ENCODE assay signal across 6 cellular contexts in the genomic region with DNA sequence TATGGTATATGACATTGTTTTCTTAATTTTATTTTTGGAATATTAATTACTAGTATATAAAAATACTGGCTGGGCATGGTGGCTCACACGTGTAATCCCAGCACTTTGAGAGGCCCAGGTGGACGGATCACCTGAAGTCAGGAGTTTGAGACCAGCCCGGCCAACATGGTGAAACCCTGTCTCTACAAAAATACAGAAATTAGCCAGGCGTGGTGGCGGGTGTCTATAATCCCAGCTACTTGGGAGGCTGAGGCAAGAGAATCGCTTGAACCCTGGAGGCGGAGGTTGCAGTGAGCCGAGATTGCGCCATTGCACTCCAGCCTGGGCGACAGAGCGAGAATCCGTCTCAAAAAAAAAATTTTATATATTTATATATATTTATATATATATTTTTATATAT. TPM values are rescaled to one million over a fixed set of nuclear protein-coding genes. Genes with fewer than 3 reads are reported as not detected.
A peak's percentile ranks its signal among the peaks of the same experiment; 100 is the strongest.
DNase-seq lines count a peak whose midpoint lies in the region; ATAC-seq and TF ChIP-seq lines count a peak whose summit lies in the region.
"Not testable (repeated sequence)": the region's sequence is repeated elsewhere in the genome, so short reads cannot be mapped to it uniquely, and the experiment has no call there.

No MANE protein-coding gene starts in this region.

- H3K27me3 ChIP-seq in RWPE2 (ENCODE audit: insufficient read depth, poor library complexity, severe bottlenecking); SU-DHL-6 (ENCODE audit: low read length); adrenal gland; sigmoid colon: not testable (repeated sequence)

- H3K4me3 ChIP-seq in RWPE2 (ENCODE audit: severe bottlenecking); SU-DHL-6 (ENCODE audit: insufficient read depth, low read length, poor library complexity, severe bottlenecking); adrenal gland; sigmoid colon: not testable (repeated sequence)

- peaks cover 42% of the 10 kb centered on the region for H3K36me3 ChIP-seq in RWPE2 (ENCODE audit: low read depth)
- peaks cover 15% of the 10 kb centered on the region; the same call in 1 of the 2 replicates for H3K36me3 ChIP-seq in SU-DHL-6 (ENCODE audit: low read length)
- not testable (repeated sequence) for H3K36me3 ChIP-seq in adrenal gland (replicated peaks in 1 of 2)
- peaks cover 1 to 24% (median 5%) of the 10 kb centered on the region in 4 donors for H3K36me3 ChIP-seq in sigmoid colon

- not testable (repeated sequence) for H4K20me1 ChIP-seq in SU-DHL-6 (ENCODE audit: low read depth, low read length)

- intact Hi-C loops in adrenal gland (cut with DNase I); sigmoid colon (cut with DNase I): not testable (repeated sequence)

- not testable (repeated sequence) for TF ChIP-seq CTCF in RWPE2 (IDR thresholded peaks at IDR 0.05; ENCODE audit: poor library complexity, severe bottlenecking); SU-DHL-6 (IDR thresholded peaks at IDR 0.05; ENCODE audit: insufficient read depth, low read length, poor library complexity, severe bottlenecking); adrenal gland (IDR thresholded peaks at IDR 0.05); sigmoid colon (IDR thresholded peaks at IDR 0.05)

- WGBS in adrenal gland, 4 donors = 95 to 98% (median 96%) methylated on average over 12 of the region's 12 CpGs
- 97 to 98% methylated on average over 12 of the region's 12 CpGs for WGBS in sigmoid colon, 2 donors

- not testable (repeated sequence) for H3K27ac ChIP-seq in RWPE2 (ENCODE audit: poor library complexity, severe bottlenecking); adrenal gland; sigmoid colon
- H3K27ac ChIP-seq in SU-DHL-6 (ENCODE audit: low read depth, low read length) = peak overlapping the region; percentile 11; the same call in 1 of the 2 replicates

- not testable (repeated sequence) for H3K79me2 ChIP-seq in SU-DHL-6 (ENCODE audit: insufficient read depth, low read length)

- H3K9ac ChIP-seq in SU-DHL-6 (ENCODE audit: low read length) = not testable (repeated sequence)

- H3K9me3 Mint-ChIP-seq in activated naive CD4-positive, alpha-beta T cell treated with anti-CD3 and anti-CD28 coated beads, Interleukin-2, amount 10 ng/mL, durations not matched to agents 7 days and 5 days = not testable (repeated sequence)

- not testable (repeated sequence) for H3K27me3 Mint-ChIP-seq in activated naive CD4-positive, alpha-beta T cell treated with anti-CD3 and anti-CD28 coated beads, Interleukin-2, amount 10 ng/mL, durations not matched to agents 7 days and 5 days

- peaks cover 22% of the 10 kb centered on the region for H3K36me3 Mint-ChIP-seq in activated naive CD4-positive, alpha-beta T cell treated with anti-CD3 and anti-CD28 coated beads, Interleukin-2, amount 10 ng/mL, durations not matched to agents 7 days and 5 days

- H2AFZ ChIP-seq in SU-DHL-6 (ENCODE audit: low read depth, low read length, severe bottlenecking) = not testable (repeated sequence)

- CTCF ChIA-PET in activated naive CD4-positive, alpha-beta T cell treated with anti-CD3 and anti-CD28 coated beads, Interleukin-2, amount 10 ng/mL, durations not matched to agents 7 days and 5 days (lab: Charles Lee) = not testable (repeated sequence)

- not testable (repeated sequence) for H3K4me1 Mint-ChIP-seq in activated naive CD4-positive, alpha-beta T cell treated with anti-CD3 and anti-CD28 coated beads, Interleukin-2, amount 10 ng/mL, durations not matched to agents 7 days and 5 days

- not testable (repeated sequence) for ATAC-seq in RWPE2 (ENCODE audit: low read depth)

- not testable (repeated sequence) for TF ChIP-seq POLR2A in adrenal gland (IDR thresholded peaks at IDR 0.05); sigmoid colon (IDR thresholded peaks at IDR 0.05)

- not testable (repeated sequence) for H3K9me3 ChIP-seq in RWPE2 (ENCODE audit: severe bottlenecking); SU-DHL-6 (ENCODE audit: insufficient read depth, low read length); adrenal gland (replicated peaks in 1 of 3); sigmoid colon

- H3F3A ChIP-seq in SU-DHL-6 (ENCODE audit: insufficient read depth) = peaks cover 24% of the 10 kb centered on the region

- H3K9me2 ChIP-seq in SU-DHL-6 (replicated peaks; ENCODE audit: insufficient read depth, low read length) = not testable (repeated sequence)

- not testable (repeated sequence) for TF ChIP-seq EP300 in sigmoid colon (IDR thresholded peaks at IDR 0.05)

- H3K4me3 Mint-ChIP-seq in activated naive CD4-positive, alpha-beta T cell treated with anti-CD3 and anti-CD28 coated beads, Interleukin-2, amount 10 ng/mL, durations not matched to agents 7 days and 5 days = not testable (repeated sequence)

- DNase-seq in RWPE2 (ENCODE audit: low spot score) (peak; percentile 12), adrenal gland (peak in 4 of 7 donors; percentile 42 to 74 (median 51)), left kidney (ENCODE audit: low read depth, low spot score) (peak; percentile 34), sigmoid colon (peak; percentile 72)
- peak; percentile 25 for DNase-seq in activated naive CD4-positive, alpha-beta T cell treated with anti-CD3 and anti-CD28 coated beads, Interleukin-2, amount 10 ng/mL, durations not matched to agents 7 days and 5 days

- not testable (repeated sequence) for H3K4me1 ChIP-seq in RWPE2 (ENCODE audit: insufficient read depth, poor library complexity, severe bottlenecking); adrenal gland (replicated peaks in 1 of 2); sigmoid colon

- not testable (repeated sequence) for H3K4me2 ChIP-seq in SU-DHL-6 (ENCODE audit: low read depth, low read length, poor library complexity, severe bottlenecking)

- not testable (repeated sequence) for H3K27ac Mint-ChIP-seq in activated naive CD4-positive, alpha-beta T cell treated with anti-CD3 and anti-CD28 coated beads, Interleukin-2, amount 10 ng/mL, durations not matched to agents 7 days and 5 days

RNA-seq across cellular contexts. Expression of gene ASXL1, which starts 35.9 kb away (rescaled TPM):
- total RNA-seq in adrenal gland = 10 to 100 TPM; 26.4 to 75.1 (median 51.8) TPM
- 10 to 100 TPM; 19.9 to 59.3 (median 43.6) TPM for polyA plus RNA-seq in adrenal gland
- total RNA-seq in sigmoid colon = 100 to 1,000 TPM in 1 of 4 donors, 10 to 100 TPM in 3; 46.7 to 102 (median 77.6) TPM
- polyA plus RNA-seq in sigmoid colon = 10 to 100 TPM in 1 of 3 donors, 1 to 10 TPM in 2; 6.0 to 31.6 (median 6.9) TPM

RNA-seq across cellular contexts. Expression of gene KIF3B, which starts 44.8 kb away (rescaled TPM):
- total RNA-seq in adrenal gland = 10 to 100 TPM; 23.1 to 49.4 (median 29.7) TPM
- 10 to 100 TPM in 2 of 3 donors, 1 to 10 TPM in 1; 8.4 to 62.1 (median 12.9) TPM for polyA plus RNA-seq in adrenal gland
- total RNA-seq in sigmoid colon = 10 to 100 TPM; 16.1 to 25.8 (median 18.6) TPM
- polyA plus RNA-seq in sigmoid colon = 10 to 100 TPM; 25.8 to 45.8 (median 29.4) TPM

Comparison
In these comparisons a context has a peak if more than half of its experiments do, and no peak if none do; other contexts are left out.
1. DNase-seq: peak in every context shown above with its lines; median percentile 72 in sigmoid colon; 51 in adrenal gland; 34 in left kidney; 25 in activated naive CD4-positive, alpha-beta T cell treated with anti-CD3 and anti-CD28 coated beads, Interleukin-2, amount 10 ng/mL, durations not matched to agents 7 days and 5 days; 12 in RWPE2.